In genomic region chr6:35028781-35029180, GRCh38 we compare ENCODE assay signal across 13 cellular contexts.
"Had no signal": no experiment of that assay in that cellular context is flagged by ENCODE, and none has a peak within 500 bp of the region (broad histone marks: within the 10 kb centered on the region; RNA-seq: fewer than 3 reads in every experiment).

No MANE protein-coding gene starts in this region.

- H3K27ac ChIP-seq: lower lobe of right lung, pancreas, SJSA1 had no signal

- H3K4me3 ChIP-seq: lower lobe of right lung, pancreas, SJSA1, upper lobe of left lung had no signal

- ATAC-seq: lower lobe of right lung; stimulated activated effector memory CD8-positive, alpha-beta T cell treated with anti-CD3 and anti-CD28 coated beads, Interleukin-12 subunit alpha, Interleukin-12 subunit beta, amount 100 ng/mL, for 72 hours had no signal

- DNase-seq: activated B cell treated with CpG ODN at 0.5 μM for 24 hours; activated CD4-positive, alpha-beta T cell treated with anti-CD3 and anti-CD28 coated beads, Interleukin-2, amount 10 ng/mL, durations not matched to agents 24 days and 14 days; activated gamma-delta T cell treated with Interleukin-2 at 50 U/mL for 16 hours; amniotic stem cell; cerebellar nuclear complex; endodermal cell; immature natural killer cell; lower lobe of right lung; naive B cell; pancreas; upper lobe of left lung had no signal

- H3K9me3 ChIP-seq: lower lobe of right lung, pancreas, SJSA1, upper lobe of left lung had no signal

- H3K36me3 ChIP-seq: pancreas, SJSA1 had no signal

- H3K27me3 ChIP-seq: pancreas, SJSA1, upper lobe of left lung had no signal
